1 cellular context compared by ENCODE assay signal in the genomic region with DNA sequence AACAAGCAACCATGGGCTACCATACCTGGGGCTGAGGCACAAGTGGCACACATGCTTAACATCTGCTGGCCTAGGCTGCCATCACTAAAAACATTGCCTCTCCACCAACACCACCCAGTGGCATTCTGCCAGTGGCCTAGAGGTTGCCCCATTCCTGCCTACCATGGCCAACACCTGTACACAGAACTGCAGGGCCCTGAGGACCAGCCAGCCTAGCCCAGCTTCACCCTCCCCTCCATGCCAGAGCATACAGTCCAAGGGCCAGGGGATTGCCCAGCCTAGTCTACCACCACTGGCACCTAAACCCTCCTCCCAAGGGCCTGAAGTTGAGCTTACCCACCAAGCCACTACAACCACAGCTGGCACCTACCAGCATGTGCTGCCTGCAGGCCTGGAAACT.
TF ChIP-seq lines count a peak whose summit lies in the region.

No MANE protein-coding gene starts in this region.

TF ChIP-seq in HepG2, 621 proteins besides CTCF, POLR2A, EP300 and RAD21 (continued from another document):
- TF ChIP-seq, protein P1, sequence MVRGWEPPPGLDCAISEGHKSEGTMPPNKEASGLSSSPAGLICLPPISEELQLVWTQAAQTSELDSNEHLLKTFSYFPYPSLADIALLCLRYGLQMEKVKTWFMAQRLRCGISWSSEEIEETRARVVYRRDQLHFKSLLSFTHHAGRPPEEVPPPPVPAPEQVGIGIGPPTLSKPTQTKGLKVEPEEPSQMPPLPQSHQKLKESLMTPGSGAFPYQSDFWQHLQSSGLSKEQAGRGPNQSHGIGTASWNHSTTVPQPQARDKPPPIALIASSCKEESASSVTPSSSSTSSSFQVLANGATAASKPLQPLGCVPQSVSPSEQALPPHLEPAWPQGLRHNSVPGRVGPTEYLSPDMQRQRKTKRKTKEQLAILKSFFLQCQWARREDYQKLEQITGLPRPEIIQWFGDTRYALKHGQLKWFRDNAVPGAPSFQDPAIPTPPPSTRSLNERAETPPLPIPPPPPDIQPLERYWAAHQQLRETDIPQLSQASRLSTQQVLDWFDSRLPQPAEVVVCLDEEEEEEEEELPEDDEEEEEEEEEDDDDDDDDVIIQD (CRISPR knock-in tag; IDR thresholded peaks at IDR 0.05; ENCODE audit: low read depth) = no peak
- no peak for TF ChIP-seq ZNF558 (CRISPR knock-in tag; IDR thresholded peaks at IDR 0.05; ENCODE audit: borderline replicate concordance)
- TF ChIP-seq, protein P2, sequence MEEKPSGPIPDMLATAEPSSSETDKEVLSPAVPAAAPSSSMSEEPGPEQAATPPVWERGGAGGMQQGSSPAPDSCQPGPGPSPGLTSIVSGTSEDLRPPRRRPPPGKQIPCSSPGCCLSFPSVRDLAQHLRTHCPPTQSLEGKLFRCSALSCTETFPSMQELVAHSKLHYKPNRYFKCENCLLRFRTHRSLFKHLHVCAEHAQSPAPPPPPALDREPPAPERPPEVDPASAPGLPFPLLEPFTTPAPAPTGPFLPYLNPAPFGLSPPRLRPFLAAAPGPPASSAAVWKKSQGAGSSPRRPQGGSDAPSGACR (CRISPR knock-in tag; IDR thresholded peaks at IDR 0.05) = no peak
- TF ChIP-seq NFKB2 (CRISPR knock-in tag; IDR thresholded peaks at IDR 0.05; ENCODE audit: borderline replicate concordance) = no peak
- TF ChIP-seq, protein P3, sequence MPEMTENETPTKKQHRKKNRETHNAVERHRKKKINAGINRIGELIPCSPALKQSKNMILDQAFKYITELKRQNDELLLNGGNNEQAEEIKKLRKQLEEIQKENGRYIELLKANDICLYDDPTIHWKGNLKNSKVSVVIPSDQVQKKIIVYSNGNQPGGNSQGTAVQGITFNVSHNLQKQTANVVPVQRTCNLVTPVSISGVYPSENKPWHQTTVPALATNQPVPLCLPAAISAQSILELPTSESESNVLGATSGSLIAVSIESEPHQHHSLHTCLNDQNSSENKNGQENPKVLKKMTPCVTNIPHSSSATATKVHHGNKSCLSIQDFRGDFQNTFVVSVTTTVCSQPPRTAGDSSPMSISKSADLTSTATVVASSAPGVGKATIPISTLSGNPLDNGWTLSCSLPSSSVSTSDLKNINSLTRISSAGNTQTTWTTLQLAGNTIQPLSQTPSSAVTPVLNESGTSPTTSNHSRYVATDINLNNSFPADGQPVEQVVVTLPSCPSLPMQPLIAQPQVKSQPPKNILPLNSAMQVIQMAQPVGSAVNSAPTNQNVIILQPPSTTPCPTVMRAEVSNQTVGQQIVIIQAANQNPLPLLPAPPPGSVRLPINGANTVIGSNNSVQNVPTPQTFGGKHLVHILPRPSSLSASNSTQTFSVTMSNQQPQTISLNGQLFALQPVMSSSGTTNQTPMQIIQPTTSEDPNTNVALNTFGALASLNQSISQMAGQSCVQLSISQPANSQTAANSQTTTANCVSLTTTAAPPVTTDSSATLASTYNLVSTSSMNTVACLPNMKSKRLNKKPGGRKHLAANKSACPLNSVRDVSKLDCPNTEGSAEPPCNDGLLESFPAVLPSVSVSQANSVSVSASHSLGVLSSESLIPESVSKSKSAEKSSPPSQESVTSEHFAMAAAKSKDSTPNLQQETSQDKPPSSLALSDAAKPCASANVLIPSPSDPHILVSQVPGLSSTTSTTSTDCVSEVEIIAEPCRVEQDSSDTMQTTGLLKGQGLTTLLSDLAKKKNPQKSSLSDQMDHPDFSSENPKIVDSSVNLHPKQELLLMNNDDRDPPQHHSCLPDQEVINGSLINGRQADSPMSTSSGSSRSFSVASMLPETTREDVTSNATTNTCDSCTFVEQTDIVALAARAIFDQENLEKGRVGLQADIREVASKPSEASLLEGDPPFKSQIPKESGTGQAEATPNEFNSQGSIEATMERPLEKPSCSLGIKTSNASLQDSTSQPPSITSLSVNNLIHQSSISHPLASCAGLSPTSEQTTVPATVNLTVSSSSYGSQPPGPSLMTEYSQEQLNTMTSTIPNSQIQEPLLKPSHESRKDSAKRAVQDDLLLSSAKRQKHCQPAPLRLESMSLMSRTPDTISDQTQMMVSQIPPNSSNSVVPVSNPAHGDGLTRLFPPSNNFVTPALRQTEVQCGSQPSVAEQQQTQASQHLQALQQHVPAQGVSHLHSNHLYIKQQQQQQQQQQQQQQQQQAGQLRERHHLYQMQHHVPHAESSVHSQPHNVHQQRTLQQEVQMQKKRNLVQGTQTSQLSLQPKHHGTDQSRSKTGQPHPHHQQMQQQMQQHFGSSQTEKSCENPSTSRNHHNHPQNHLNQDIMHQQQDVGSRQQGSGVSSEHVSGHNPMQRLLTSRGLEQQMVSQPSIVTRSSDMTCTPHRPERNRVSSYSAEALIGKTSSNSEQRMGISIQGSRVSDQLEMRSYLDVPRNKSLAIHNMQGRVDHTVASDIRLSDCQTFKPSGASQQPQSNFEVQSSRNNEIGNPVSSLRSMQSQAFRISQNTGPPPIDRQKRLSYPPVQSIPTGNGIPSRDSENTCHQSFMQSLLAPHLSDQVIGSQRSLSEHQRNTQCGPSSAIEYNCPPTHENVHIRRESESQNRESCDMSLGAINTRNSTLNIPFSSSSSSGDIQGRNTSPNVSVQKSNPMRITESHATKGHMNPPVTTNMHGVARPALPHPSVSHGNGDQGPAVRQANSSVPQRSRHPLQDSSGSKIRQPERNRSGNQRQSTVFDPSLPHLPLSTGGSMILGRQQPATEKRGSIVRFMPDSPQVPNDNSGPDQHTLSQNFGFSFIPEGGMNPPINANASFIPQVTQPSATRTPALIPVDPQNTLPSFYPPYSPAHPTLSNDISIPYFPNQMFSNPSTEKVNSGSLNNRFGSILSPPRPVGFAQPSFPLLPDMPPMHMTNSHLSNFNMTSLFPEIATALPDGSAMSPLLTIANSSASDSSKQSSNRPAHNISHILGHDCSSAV (CRISPR knock-in tag; IDR thresholded peaks at IDR 0.05; ENCODE audit: borderline replicate concordance) = no peak
- TF ChIP-seq ZNF713 (CRISPR knock-in tag; IDR thresholded peaks at IDR 0.05) = no peak
- no peak for TF ChIP-seq ZNF720 (CRISPR knock-in tag; IDR thresholded peaks at IDR 0.05)
- no peak for TF ChIP-seq ZNF382 (CRISPR knock-in tag; IDR thresholded peaks at IDR 0.05; ENCODE audit: borderline replicate concordance)
- TF ChIP-seq ZNF468 (CRISPR knock-in tag; IDR thresholded peaks at IDR 0.05) = no peak
- TF ChIP-seq KAT7 (CRISPR knock-in tag; IDR thresholded peaks at IDR 0.05; ENCODE audit: borderline replicate concordance) = no peak
- no peak for TF ChIP-seq MXI1 (IDR thresholded peaks at IDR 0.05; ENCODE audit: borderline replicate concordance, low read depth, low read length)
- no peak for TF ChIP-seq MIER2 (CRISPR knock-in tag; IDR thresholded peaks at IDR 0.05)
- TF ChIP-seq, protein P4, sequence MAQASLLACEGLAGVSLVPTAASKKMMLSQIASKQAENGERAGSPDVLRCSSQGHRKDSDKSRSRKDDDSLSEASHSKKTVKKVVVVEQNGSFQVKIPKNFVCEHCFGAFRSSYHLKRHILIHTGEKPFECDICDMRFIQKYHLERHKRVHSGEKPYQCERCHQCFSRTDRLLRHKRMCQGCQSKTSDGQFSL (CRISPR knock-in tag; IDR thresholded peaks at IDR 0.05) = no peak
- no peak for TF ChIP-seq ZFP90 (CRISPR knock-in tag; IDR thresholded peaks at IDR 0.05; ENCODE audit: borderline replicate concordance)
- TF ChIP-seq CBX1 (IDR thresholded peaks at IDR 0.05; ENCODE audit: low read depth) = no peak
